ENCODE assay signal across 8 cellular contexts in the genomic region with DNA sequence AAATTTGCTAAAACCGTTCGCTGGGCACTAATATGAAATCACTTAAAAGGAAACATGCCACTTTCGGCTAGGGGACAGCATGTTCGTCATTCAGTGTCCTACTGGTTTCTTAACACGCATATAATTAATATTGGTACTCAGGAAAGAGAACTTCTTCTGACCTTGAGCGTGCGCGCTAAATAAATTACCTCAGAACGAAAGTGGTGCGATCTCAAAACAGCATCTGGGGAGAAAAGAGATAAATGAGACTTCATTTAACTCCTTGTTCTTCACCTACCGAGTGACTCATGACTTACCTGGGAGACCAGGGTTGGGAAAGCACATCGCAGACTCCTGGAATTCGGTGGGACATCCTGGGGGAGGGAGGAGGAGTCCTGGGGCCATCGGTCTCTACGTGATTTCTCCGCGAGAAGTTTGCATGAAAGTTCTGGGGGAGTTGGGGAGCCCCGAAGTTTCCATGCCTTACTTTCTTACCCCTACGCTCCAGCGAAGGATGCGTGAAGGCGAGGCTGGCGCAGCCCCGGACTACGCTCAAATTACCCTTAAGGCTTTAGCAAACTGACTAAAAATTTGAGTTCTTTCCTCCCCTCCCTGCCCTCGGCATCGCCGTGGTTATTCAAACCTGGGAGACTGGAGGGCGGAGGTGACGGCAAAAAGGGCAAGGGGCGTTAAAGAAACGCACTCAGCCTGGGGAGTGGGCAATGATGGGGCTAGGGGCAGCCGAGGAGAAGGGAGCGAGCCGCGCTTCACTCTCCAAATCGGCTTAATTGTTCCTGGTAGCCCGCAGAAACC. TPM values are rescaled to one million over a fixed set of nuclear protein-coding genes. Genes with fewer than 3 reads are reported as not detected.
DNase-seq lines count a peak whose midpoint lies in the region; ATAC-seq and TF ChIP-seq lines count a peak whose summit lies in the region.

No MANE protein-coding gene starts in this region.

- H2AFZ ChIP-seq in OCI-LY7 (ENCODE audit: low read length), result peak overlapping the region; percentile 35; the same call in 1 of the 2 replicates

- DNase-seq in heart left ventricle, result no peak
- no peak for DNase-seq in Right ventricle myocardium inferior (ENCODE audit: missing footprints)
- DNase-seq in OCI-LY7 (ENCODE audit: low spot score), result no peak
- DNase-seq in dermis blood vessel endothelial cell, result peak; percentile 21
- DNase-seq in DMS79 (lab: John Stamatoyannopoulos, UW), result no peak
- no peak for DNase-seq in NCI-H2107 treated with DMSO at 0.1 percent for 48 hours (lab: John Stamatoyannopoulos, UW; ENCODE audit: unreplicated experiment)

- no peak for TF ChIP-seq POLR2A in heart left ventricle (IDR thresholded peaks at IDR 0.05)

- no TSS peak for BruUV-seq in OCI-LY7 (replicated peaks; lab: Mats Ljungman, UMichigan)

- H3K4me1 ChIP-seq in heart left ventricle (peaks cover 0 to 22% (median 7%) of the 10 kb centered on the region in 12 donors), OCI-LY7 (ENCODE audit: insufficient read depth, low read length, poor library complexity, severe bottlenecking) (peaks cover 16% of the 10 kb centered on the region), mucosa of stomach (ENCODE audit: control insufficient read depth, insufficient read depth, low read length) (peaks cover 12% of the 10 kb centered on the region)

- CTCF ChIA-PET in OCI-LY7 (lab: Charles Lee; ENCODE audit: unreplicated experiment), result no interaction called here

- peak overlapping the region; percentile 20 to 85 (median 58) for H3K4me3 ChIP-seq in heart left ventricle
- peak overlapping the region; percentile 75 for H3K4me3 ChIP-seq in OCI-LY7 (ENCODE audit: low read depth, low read length, poor library complexity, severe bottlenecking)
- H3K4me3 ChIP-seq in mucosa of stomach (ENCODE audit: low read length), result peak overlapping the region; percentile 33

- peak overlapping the region; percentile 84 for H3K4me2 ChIP-seq in OCI-LY7 (ENCODE audit: low read length)

- WGBS in heart left ventricle, 4 donors, result 3 to 5% (median 4%) methylated on average over 38 of the region's 38 CpGs

- H3K79me2 ChIP-seq in OCI-LY7 (ENCODE audit: insufficient read depth, low read depth, low read length), result no peaks in the 10 kb centered on the region

- H3K9me3 ChIP-seq in heart left ventricle (no peaks in the 10 kb centered on the region), OCI-LY7 (ENCODE audit: low read length) (no peaks in the 10 kb centered on the region), mucosa of stomach (ENCODE audit: control insufficient read depth, low read length) (no peaks in the 10 kb centered on the region)

- H3K9me2 ChIP-seq in OCI-LY7 (ENCODE audit: insufficient read depth, low read length), result no peaks in the 10 kb centered on the region

- H3K36me3 ChIP-seq in heart left ventricle, result no peaks in the 10 kb centered on the region
- H3K36me3 ChIP-seq in OCI-LY7 (ENCODE audit: insufficient read depth, low read length), result no peaks in the 10 kb centered on the region
- no peaks in the 10 kb centered on the region for H3K36me3 ChIP-seq in mucosa of stomach (ENCODE audit: control insufficient read depth, insufficient read depth, low read length)

- peaks cover 0 to 36% (median 0%) of the 10 kb centered on the region in 9 donors for H3K27me3 ChIP-seq in heart left ventricle
- peaks cover 27% of the 10 kb centered on the region for H3K27me3 ChIP-seq in mucosa of stomach (ENCODE audit: control insufficient read depth, insufficient read depth, low read length)

- POLR2A ChIA-PET in OCI-LY7 (lab: Charles Lee), result no interaction called here

- peak overlapping the region in 2 of 12 donors; percentile 51 to 57 for H3K27ac ChIP-seq in heart left ventricle
- no peak overlapping the region for H3K27ac ChIP-seq in OCI-LY7 (ENCODE audit: low read depth, low read length, poor library complexity, severe bottlenecking)

- H4K20me1 ChIP-seq in OCI-LY7 (ENCODE audit: insufficient read depth, low read length), result no peaks in the 10 kb centered on the region

- intact Hi-C loops in heart left ventricle (cut with DNase I), result loop anchor here in 4 of 10 donors (2.0 to 10.0 kb wide), 5 partner anchors 41 to 363 kb away; partner anchors contain the start of gene PRIM2 (in 1 of the 4)
- intact Hi-C loops in Right ventricle myocardium inferior (cut with DNase I), result no loop called here
- intact Hi-C loops in OCI-LY7 (cut with micrococcal nuclease; ENCODE audit: unreplicated experiment), result no loop called here

- TF ChIP-seq CTCF in heart left ventricle (IDR thresholded peaks at IDR 0.05) (no peak), OCI-LY7 (conservative IDR thresholded peaks at IDR 0.05; ENCODE audit: low read length) (no peak)

- no peak for ATAC-seq in heart left ventricle
- ATAC-seq in Right ventricle myocardium inferior, result no peak
- no peak for ATAC-seq in GM18861 (IDR thresholded peaks at IDR 0.05; ENCODE audit: unreplicated experiment)

- peak overlapping the region; percentile 48 for H3K9ac ChIP-seq in mucosa of stomach (ENCODE audit: low read length)

RNA-seq across cellular contexts. Expression of gene BEND6, which starts 1.1 kb away (rescaled TPM):
- total RNA-seq in heart left ventricle, result 1 to 10 TPM in 3 of 9 donors, under 1 TPM in 5, not detected in 1; 0.25 to 2.2 (median 0.53) TPM
- polyA plus RNA-seq in heart left ventricle, result under 1 TPM; 0.14 to 0.19 TPM
- 0.30 TPM for total RNA-seq in Right ventricle myocardium inferior
- 0.50 and 0.88 TPM in 2 replicates for total RNA-seq in OCI-LY7 (2014; rRNA removed; shearing (Covaris generic))
- total RNA-seq in OCI-LY7 (2022), result 1.5 and 2.9 TPM in 2 replicates
- total RNA-seq in dermis blood vessel endothelial cell, result 0.14 and 0.34 TPM in 2 replicates
